13 cellular contexts compared by ENCODE assay signal in the genomic region with DNA sequence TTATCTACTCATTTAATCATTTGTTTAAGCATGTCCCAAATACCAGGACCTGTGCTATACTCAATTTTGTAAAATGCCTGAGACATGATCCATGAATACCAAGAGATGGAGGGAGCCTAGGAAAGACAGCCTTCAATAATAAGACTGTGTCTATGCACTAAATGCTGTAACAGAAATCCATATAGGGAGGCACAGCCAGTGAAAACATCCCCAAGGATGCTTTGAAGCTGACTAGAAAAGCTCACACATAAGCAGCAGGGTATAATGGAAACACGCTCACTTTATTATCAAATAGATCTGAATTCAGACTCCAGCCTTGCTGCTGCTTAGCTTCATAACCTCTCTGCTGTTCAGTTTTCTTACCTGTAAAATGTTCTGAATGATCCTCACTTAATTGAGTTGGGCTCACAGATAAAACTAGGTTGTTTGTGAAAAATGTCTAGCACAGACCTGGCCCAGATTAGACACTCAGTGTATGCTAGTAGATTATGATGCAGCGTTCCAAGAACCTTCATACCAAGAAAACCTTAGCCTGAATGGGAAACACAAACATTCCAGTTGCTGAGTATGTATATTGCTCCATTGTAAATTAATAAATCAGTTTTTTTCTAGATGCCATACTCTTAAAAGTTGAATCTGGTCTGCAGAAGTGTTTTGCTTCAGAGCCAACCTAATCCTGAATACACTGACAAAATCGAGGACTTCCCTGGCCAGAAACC.
DNase-seq lines count a peak whose midpoint lies in the region; ATAC-seq lines count a peak whose summit lies in the region.
"Had no signal": no experiment of that assay in that cellular context is flagged by ENCODE, and none has a peak within 500 bp of the region (broad histone marks: within the 10 kb centered on the region; RNA-seq: fewer than 3 reads in every experiment).

No MANE protein-coding gene starts in this region.

- H3K4me3 ChIP-seq in subcutaneous abdominal adipose tissue (ENCODE audit: low read depth in 1 of 5, low read length in 5 of 5): no peak overlapping the region

- peaks cover 4 to 49% (median 38%) of the 10 kb centered on the region in 5 donors for H3K4me1 ChIP-seq in subcutaneous abdominal adipose tissue (ENCODE audit: control insufficient read depth in 5 of 5, insufficient read depth in 5 of 5, low read length in 5 of 5)

- H3K9me3 ChIP-seq in subcutaneous abdominal adipose tissue (ENCODE audit: control insufficient read depth in 5 of 5, low read length in 5 of 5): no peaks in the 10 kb centered on the region

- no peaks in the 10 kb centered on the region for H3K36me3 ChIP-seq in subcutaneous abdominal adipose tissue (ENCODE audit: control insufficient read depth in 5 of 5, insufficient read depth in 5 of 5, low read length in 5 of 5)

- DNase-seq in EH (ENCODE audit: low read depth) (peak; percentile 66), amniotic epithelial cell (ENCODE audit: low read depth) (peak; percentile 76), fibroblast of peridontal ligament (ENCODE audit: extremely low read depth) (peak; percentile 43), T1000 (lab: John Stamatoyannopoulos, UW) (no peak), middle frontal gyrus (ENCODE audit: extremely low spot score, low spot score) (no peak)
- no peak for DNase-seq in activated T-cell treated with anti-CD3 and anti-CD28 coated beads, Interleukin-2, amount 50 U/mL, for 1 hour
- DNase-seq: activated CD4-positive, alpha-beta T cell treated with anti-CD3 and anti-CD28 coated beads for 1 hour; endodermal cell; NCI-H82; T-helper 17 cell had no signal

- H3K27me3 ChIP-seq in subcutaneous abdominal adipose tissue (ENCODE audit: control insufficient read depth in 5 of 5, insufficient read depth in 4 of 5, low read length in 5 of 5): peaks cover 0 to 2% (median 0%) of the 10 kb centered on the region in 5 donors

- ATAC-seq in HG02852 (IDR thresholded peaks at IDR 0.05; ENCODE audit: unreplicated experiment): no peak
- ATAC-seq: stimulated activated memory B cell treated with anti-CD40 and anti-IgM and Interleukin-4, amounts not matched to agents 10 μg/mL and 1 μg/mL and 100 μg/mL, for 72 hours; T-helper 17 cell had no signal

- no peak overlapping the region for H3K9ac ChIP-seq in subcutaneous abdominal adipose tissue (ENCODE audit: low read length in 5 of 5)

- H3K27ac ChIP-seq in subcutaneous abdominal adipose tissue (ENCODE audit: low read depth, low read length): peak overlapping the region; percentile 94

Comparison
In these comparisons a context has a peak if more than half of its experiments do, and no peak if none do; other contexts are left out.
1. DNase-seq: peak in EH (single experiment), amniotic epithelial cell (single experiment) and fibroblast of peridontal ligament (single experiment); none in activated T-cell treated with anti-CD3 and anti-CD28 coated beads, Interleukin-2, amount 50 U/mL, for 1 hour (single experiment), T1000 (single experiment) and middle frontal gyrus (single experiment).